ENCODE assay signal across 1 cellular context in the genomic region with DNA sequence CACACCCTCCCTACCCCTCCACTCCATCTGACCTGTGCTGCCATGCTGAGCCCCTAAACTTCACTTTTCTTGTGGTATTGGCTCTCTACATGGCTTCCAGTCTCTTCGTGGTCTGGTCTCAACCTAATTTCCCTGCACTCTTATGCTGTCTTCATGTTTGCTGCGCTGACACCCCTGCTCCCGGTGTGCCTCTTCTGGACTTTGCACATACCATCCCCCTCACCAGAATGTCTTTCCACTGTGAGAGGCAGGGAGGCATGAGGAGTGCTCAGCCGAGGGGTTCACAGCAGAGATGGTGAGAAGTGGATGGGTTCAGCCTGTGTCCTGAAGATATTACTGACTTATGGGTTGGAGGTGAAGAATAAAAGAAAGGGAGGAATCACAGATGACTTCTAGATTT.
TF ChIP-seq lines count a peak whose summit lies in the region.

No MANE protein-coding gene starts in this region.

TF ChIP-seq in HepG2, 621 proteins besides CTCF, POLR2A, EP300 and RAD21 (continued from another document and continues in another):
- TF ChIP-seq, protein P1, sequence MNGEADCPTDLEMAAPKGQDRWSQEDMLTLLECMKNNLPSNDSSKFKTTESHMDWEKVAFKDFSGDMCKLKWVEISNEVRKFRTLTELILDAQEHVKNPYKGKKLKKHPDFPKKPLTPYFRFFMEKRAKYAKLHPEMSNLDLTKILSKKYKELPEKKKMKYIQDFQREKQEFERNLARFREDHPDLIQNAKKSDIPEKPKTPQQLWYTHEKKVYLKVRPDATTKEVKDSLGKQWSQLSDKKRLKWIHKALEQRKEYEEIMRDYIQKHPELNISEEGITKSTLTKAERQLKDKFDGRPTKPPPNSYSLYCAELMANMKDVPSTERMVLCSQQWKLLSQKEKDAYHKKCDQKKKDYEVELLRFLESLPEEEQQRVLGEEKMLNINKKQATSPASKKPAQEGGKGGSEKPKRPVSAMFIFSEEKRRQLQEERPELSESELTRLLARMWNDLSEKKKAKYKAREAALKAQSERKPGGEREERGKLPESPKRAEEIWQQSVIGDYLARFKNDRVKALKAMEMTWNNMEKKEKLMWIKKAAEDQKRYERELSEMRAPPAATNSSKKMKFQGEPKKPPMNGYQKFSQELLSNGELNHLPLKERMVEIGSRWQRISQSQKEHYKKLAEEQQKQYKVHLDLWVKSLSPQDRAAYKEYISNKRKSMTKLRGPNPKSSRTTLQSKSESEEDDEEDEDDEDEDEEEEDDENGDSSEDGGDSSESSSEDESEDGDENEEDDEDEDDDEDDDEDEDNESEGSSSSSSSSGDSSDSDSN (CRISPR knock-in tag; IDR thresholded peaks at IDR 0.05), result 0 out of 2 replicates have a peak, but pooled peaks have one; percentile 34
- TF ChIP-seq HCFC1 (IDR thresholded peaks at IDR 0.05; ENCODE audit: low read depth, low read length) (no peak), SRSF9 (IDR thresholded peaks at IDR 0.05; ENCODE audit: borderline replicate concordance, insufficient read depth, low read depth, low read length, poor library complexity, severe bottlenecking) (no peak), NFKBIZ (CRISPR knock-in tag; IDR thresholded peaks at IDR 0.05) (no peak), HMG20A (CRISPR knock-in tag; IDR thresholded peaks at IDR 0.05; ENCODE audit: borderline replicate concordance) (peak; percentile 17; the same call in 1 of the 2 replicates), HNF4G (IDR thresholded peaks at IDR 0.05; ENCODE audit: borderline replicate concordance, low read depth, low read length) (peak; percentile 85), HNF4G (CRISPR knock-in tag; IDR thresholded peaks at IDR 0.05; ENCODE audit: borderline replicate concordance, low read depth) (peak; percentile 38; the same call in 1 of the 2 replicates), ZNF20 (CRISPR knock-in tag; IDR thresholded peaks at IDR 0.05) (no peak), ZBTB3 (CRISPR knock-in tag; IDR thresholded peaks at IDR 0.05; ENCODE audit: borderline replicate concordance, low read depth) (no peak), HOXA3 (CRISPR knock-in tag; IDR thresholded peaks at IDR 0.05) (0 out of 2 replicates have a peak, but pooled peaks have one; percentile 31), ARID2 (CRISPR knock-in tag; IDR thresholded peaks at IDR 0.05; ENCODE audit: borderline replicate concordance) (0 out of 2 replicates have a peak, but pooled peaks have one; percentile 59), ZNF530 (CRISPR knock-in tag; IDR thresholded peaks at IDR 0.05; ENCODE audit: low read depth) (no peak), ZNF331 (CRISPR knock-in tag; IDR thresholded peaks at IDR 0.05) (peak; percentile 61; the same call in 1 of the 2 replicates), ZNF224 (CRISPR knock-in tag; IDR thresholded peaks at IDR 0.05) (no peak), ZNF589 (CRISPR knock-in tag; conservative IDR thresholded peaks at IDR 0.05) (no peak), ZNF562 (CRISPR knock-in tag; IDR thresholded peaks at IDR 0.05; ENCODE audit: borderline replicate concordance) (no peak), ZNF382 (CRISPR knock-in tag; IDR thresholded peaks at IDR 0.05; ENCODE audit: borderline replicate concordance) (no peak), RBAK (CRISPR knock-in tag; IDR thresholded peaks at IDR 0.05) (no peak), ZNF292 (CRISPR knock-in tag; IDR thresholded peaks at IDR 0.05; ENCODE audit: borderline replicate concordance, low read depth) (peak; percentile 78; the same call in 1 of the 2 replicates), ATM (IDR thresholded peaks at IDR 0.05; ENCODE audit: borderline replicate concordance) (no peak), TAF1 (CRISPR knock-in tag; IDR thresholded peaks at IDR 0.05) (peak; percentile 29; the same call in 1 of the 2 replicates), NR2F1 (CRISPR knock-in tag; IDR thresholded peaks at IDR 0.05) (no peak), FIP1L1 (IDR thresholded peaks at IDR 0.05; ENCODE audit: borderline replicate concordance, insufficient read depth, low read depth, low read length) (no peak), ZNF383 (CRISPR knock-in tag; IDR thresholded peaks at IDR 0.05; ENCODE audit: borderline replicate concordance) (no peak), NRL (CRISPR knock-in tag; IDR thresholded peaks at IDR 0.05; ENCODE audit: borderline replicate concordance) (0 out of 2 replicates have a peak, but pooled peaks have one; percentile 42), KDM5A (IDR thresholded peaks at IDR 0.05; ENCODE audit: borderline replicate concordance, low read length) (no peak), KAT8 (CRISPR knock-in tag; IDR thresholded peaks at IDR 0.05) (peak; percentile 44; the same call in 1 of the 2 replicates), HNRNPL (IDR thresholded peaks at IDR 0.05; ENCODE audit: low read depth, low read length) (no peak), KMT2B (CRISPR knock-in tag; IDR thresholded peaks at IDR 0.05) (0 out of 2 replicates have a peak, but pooled peaks have one; percentile 38), KLF16 (CRISPR knock-in tag; IDR thresholded peaks at IDR 0.05) (peak in 1 of 2 experiments; percentile 48; a peak in 1 of 4 replicates), ZKSCAN8 (CRISPR knock-in tag; IDR thresholded peaks at IDR 0.05; ENCODE audit: borderline replicate concordance) (no peak), ZNF207 (IDR thresholded peaks at IDR 0.05; ENCODE audit: borderline replicate concordance) (no peak)
- TF ChIP-seq, protein P2, sequence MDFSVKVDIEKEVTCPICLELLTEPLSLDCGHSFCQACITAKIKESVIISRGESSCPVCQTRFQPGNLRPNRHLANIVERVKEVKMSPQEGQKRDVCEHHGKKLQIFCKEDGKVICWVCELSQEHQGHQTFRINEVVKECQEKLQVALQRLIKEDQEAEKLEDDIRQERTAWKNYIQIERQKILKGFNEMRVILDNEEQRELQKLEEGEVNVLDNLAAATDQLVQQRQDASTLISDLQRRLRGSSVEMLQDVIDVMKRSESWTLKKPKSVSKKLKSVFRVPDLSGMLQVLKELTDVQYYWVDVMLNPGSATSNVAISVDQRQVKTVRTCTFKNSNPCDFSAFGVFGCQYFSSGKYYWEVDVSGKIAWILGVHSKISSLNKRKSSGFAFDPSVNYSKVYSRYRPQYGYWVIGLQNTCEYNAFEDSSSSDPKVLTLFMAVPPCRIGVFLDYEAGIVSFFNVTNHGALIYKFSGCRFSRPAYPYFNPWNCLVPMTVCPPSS (IDR thresholded peaks at IDR 0.05), result no peak
- TF ChIP-seq, protein P3, sequence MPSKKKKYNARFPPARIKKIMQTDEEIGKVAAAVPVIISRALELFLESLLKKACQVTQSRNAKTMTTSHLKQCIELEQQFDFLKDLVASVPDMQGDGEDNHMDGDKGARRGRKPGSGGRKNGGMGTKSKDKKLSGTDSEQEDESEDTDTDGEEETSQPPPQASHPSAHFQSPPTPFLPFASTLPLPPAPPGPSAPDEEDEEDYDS (CRISPR knock-in tag; IDR thresholded peaks at IDR 0.05), result peak; percentile 56; the same call in 1 of the 2 replicates
- TF ChIP-seq, protein P4, sequence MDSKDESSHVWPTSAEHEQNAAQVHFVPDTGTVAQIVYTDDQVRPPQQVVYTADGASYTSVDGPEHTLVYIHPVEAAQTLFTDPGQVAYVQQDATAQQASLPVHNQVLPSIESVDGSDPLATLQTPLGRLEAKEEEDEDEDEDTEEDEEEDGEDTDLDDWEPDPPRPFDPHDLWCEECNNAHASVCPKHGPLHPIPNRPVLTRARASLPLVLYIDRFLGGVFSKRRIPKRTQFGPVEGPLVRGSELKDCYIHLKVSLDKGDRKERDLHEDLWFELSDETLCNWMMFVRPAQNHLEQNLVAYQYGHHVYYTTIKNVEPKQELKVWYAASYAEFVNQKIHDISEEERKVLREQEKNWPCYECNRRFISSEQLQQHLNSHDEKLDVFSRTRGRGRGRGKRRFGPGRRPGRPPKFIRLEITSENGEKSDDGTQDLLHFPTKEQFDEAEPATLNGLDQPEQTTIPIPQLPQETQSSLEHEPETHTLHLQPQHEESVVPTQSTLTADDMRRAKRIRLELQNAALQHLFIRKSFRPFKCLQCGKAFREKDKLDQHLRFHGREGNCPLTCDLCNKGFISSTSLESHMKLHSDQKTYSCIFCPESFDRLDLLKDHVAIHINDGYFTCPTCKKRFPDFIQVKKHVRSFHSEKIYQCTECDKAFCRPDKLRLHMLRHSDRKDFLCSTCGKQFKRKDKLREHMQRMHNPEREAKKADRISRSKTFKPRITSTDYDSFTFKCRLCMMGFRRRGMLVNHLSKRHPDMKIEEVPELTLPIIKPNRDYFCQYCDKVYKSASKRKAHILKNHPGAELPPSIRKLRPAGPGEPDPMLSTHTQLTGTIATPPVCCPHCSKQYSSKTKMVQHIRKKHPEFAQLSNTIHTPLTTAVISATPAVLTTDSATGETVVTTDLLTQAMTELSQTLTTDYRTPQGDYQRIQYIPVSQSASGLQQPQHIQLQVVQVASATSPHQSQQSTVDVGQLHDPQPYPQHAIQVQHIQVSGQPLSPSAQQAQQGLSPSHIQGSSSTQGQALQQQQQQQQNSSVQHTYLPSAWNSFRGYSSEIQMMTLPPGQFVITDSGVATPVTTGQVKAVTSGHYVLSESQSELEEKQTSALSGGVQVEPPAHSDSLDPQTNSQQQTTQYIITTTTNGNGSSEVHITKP (CRISPR knock-in tag; IDR thresholded peaks at IDR 0.05; ENCODE audit: low read depth), result no peak
- TF ChIP-seq, protein P5, sequence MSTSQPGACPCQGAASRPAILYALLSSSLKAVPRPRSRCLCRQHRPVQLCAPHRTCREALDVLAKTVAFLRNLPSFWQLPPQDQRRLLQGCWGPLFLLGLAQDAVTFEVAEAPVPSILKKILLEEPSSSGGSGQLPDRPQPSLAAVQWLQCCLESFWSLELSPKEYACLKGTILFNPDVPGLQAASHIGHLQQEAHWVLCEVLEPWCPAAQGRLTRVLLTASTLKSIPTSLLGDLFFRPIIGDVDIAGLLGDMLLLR (CRISPR knock-in tag; IDR thresholded peaks at IDR 0.05), result no peak
- TF ChIP-seq, protein P6, sequence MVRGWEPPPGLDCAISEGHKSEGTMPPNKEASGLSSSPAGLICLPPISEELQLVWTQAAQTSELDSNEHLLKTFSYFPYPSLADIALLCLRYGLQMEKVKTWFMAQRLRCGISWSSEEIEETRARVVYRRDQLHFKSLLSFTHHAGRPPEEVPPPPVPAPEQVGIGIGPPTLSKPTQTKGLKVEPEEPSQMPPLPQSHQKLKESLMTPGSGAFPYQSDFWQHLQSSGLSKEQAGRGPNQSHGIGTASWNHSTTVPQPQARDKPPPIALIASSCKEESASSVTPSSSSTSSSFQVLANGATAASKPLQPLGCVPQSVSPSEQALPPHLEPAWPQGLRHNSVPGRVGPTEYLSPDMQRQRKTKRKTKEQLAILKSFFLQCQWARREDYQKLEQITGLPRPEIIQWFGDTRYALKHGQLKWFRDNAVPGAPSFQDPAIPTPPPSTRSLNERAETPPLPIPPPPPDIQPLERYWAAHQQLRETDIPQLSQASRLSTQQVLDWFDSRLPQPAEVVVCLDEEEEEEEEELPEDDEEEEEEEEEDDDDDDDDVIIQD (CRISPR knock-in tag; IDR thresholded peaks at IDR 0.05; ENCODE audit: low read depth), result no peak
- TF ChIP-seq, protein P7, sequence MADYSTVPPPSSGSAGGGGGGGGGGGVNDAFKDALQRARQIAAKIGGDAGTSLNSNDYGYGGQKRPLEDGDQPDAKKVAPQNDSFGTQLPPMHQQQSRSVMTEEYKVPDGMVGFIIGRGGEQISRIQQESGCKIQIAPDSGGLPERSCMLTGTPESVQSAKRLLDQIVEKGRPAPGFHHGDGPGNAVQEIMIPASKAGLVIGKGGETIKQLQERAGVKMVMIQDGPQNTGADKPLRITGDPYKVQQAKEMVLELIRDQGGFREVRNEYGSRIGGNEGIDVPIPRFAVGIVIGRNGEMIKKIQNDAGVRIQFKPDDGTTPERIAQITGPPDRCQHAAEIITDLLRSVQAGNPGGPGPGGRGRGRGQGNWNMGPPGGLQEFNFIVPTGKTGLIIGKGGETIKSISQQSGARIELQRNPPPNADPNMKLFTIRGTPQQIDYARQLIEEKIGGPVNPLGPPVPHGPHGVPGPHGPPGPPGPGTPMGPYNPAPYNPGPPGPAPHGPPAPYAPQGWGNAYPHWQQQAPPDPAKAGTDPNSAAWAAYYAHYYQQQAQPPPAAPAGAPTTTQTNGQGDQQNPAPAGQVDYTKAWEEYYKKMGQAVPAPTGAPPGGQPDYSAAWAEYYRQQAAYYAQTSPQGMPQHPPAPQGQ (CRISPR knock-in tag; IDR thresholded peaks at IDR 0.05; ENCODE audit: borderline replicate concordance), result no peak
- TF ChIP-seq, protein P8, sequence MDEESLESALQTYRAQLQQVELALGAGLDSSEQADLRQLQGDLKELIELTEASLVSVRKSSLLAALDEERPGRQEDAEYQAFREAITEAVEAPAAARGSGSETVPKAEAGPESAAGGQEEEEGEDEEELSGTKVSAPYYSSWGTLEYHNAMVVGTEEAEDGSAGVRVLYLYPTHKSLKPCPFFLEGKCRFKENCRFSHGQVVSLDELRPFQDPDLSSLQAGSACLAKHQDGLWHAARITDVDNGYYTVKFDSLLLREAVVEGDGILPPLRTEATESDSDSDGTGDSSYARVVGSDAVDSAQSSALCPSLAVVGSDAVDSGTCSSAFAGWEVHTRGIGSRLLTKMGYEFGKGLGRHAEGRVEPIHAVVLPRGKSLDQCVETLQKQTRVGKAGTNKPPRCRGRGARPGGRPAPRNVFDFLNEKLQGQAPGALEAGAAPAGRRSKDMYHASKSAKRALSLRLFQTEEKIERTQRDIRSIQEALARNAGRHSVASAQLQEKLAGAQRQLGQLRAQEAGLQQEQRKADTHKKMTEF (CRISPR knock-in tag; IDR thresholded peaks at IDR 0.05), result 0 out of 2 replicates have a peak, but pooled peaks have one; percentile 29
- TF ChIP-seq, protein P9, sequence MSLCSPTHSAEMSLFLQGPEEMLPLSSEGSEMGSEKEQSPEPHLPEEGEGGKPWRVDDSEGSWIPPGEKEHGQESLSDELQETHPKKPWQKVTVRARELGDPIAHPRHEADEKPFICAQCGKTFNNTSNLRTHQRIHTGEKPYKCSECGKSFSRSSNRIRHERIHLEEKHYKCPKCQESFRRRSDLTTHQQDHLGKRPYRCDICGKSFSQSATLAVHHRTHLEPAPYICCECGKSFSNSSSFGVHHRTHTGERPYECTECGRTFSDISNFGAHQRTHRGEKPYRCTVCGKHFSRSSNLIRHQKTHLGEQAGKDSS (CRISPR knock-in tag; IDR thresholded peaks at IDR 0.05; ENCODE audit: borderline replicate concordance, low read depth), result no peak
- TF ChIP-seq, protein P10, sequence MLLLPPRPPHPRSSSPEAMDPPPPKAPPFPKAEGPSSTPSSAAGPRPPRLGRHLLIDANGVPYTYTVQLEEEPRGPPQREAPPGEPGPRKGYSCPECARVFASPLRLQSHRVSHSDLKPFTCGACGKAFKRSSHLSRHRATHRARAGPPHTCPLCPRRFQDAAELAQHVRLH (CRISPR knock-in tag; IDR thresholded peaks at IDR 0.05; ENCODE audit: borderline replicate concordance, low read depth), result 0 out of 2 replicates have a peak, but pooled peaks have one; percentile 41
